37 cellular contexts compared by ENCODE assay signal in genomic region chr19:3192684-3193083, GRCh38. TPM values are rescaled to one million over a fixed set of nuclear protein-coding genes. Genes with fewer than 3 reads are reported as not detected.
"Had no signal": no experiment of that assay in that cellular context is flagged by ENCODE, and none has a peak within 500 bp of the region (broad histone marks: within the 10 kb centered on the region; RNA-seq: fewer than 3 reads in every experiment).

No MANE protein-coding gene starts in this region.

- H3K27me3 Mint-ChIP-seq: activated B cell treated with CpG ODN at 0.5 μM for 24 hours; activated CD8-positive, alpha-beta memory T cell treated with anti-CD3 and anti-CD28 coated beads, Interleukin-2, amount 10 ng/mL, durations not matched to agents 7 days and 5 days; activated naive CD4-positive, alpha-beta T cell treated with anti-CD3 and anti-CD28 coated beads, Interleukin-2, amount 50 U/mL, for 24 hours; activated naive CD8-positive, alpha-beta T cell treated with anti-CD3 and anti-CD28 coated beads for 36 hours; activated naive CD8-positive, alpha-beta T cell treated with anti-CD3 and anti-CD28 coated beads, Interleukin-2, amount 50 U/mL, for 24 hours; T-cell had no signal

- H3K4me3 ChIP-seq: adrenal gland, body of pancreas, esophagus squamous epithelium had no signal

- H3K4me3 Mint-ChIP-seq: activated B cell treated with CpG ODN at 0.5 μM for 24 hours; activated CD8-positive, alpha-beta memory T cell treated with anti-CD3 and anti-CD28 coated beads, Interleukin-2, amount 10 ng/mL, durations not matched to agents 7 days and 5 days; activated CD8-positive, alpha-beta T cell treated with anti-CD3 and anti-CD28 coated beads, Interleukin-2, amount 10 ng/mL, durations not matched to agents 7 days and 5 days; activated naive CD4-positive, alpha-beta T cell treated with anti-CD3 and anti-CD28 coated beads for 36 hours; activated naive CD4-positive, alpha-beta T cell treated with anti-CD3 and anti-CD28 coated beads, Interleukin-2, amount 50 U/mL, for 24 hours; activated naive CD8-positive, alpha-beta T cell treated with anti-CD3 and anti-CD28 coated beads for 36 hours; activated naive CD8-positive, alpha-beta T cell treated with anti-CD3 and anti-CD28 coated beads, Interleukin-2, amount 50 U/mL, for 24 hours; activated T-helper 1 cell treated with anti-CD3 and anti-CD28 coated beads, Interleukin-12 subunit alpha, Interleukin-12 subunit beta, Interleukin-2, Interleukin-4 antibody, amounts not matched to agents 30 ng/mL and 10 ng/mL and 1 ng/mL, durations not matched to agents 14 hours and 24 hours and 36 hours; T-cell; T-helper 1 cell treated with Interleukin-12 subunit alpha and Interleukin-12 subunit beta and Interleukin-4 antibody, amounts not matched to agents 30 μg/mL and 1 μg/mL, for 36 hours; T-helper 2 cell treated with Interferon-gamma antibody and Interleukin-4, amounts not matched to agents 5 μg/mL and 100 μg/mL, for 36 hours had no signal

- ATAC-seq: activated CD4-positive, CD25-positive, alpha-beta regulatory T cell treated with anti-CD3 and anti-CD28 coated beads, Interleukin-2, amount 50 U/mL, for 24 hours; activated CD8-positive, alpha-beta memory T cell treated with anti-CD3 and anti-CD28 coated beads, Interleukin-2, amount 10 ng/mL, durations not matched to agents 7 days and 5 days; activated CD8-positive, alpha-beta T cell treated with anti-CD3 and anti-CD28 coated beads, Interleukin-2, amount 10 ng/mL, durations not matched to agents 7 days and 5 days; activated naive CD8-positive, alpha-beta T cell treated with anti-CD3 and anti-CD28 coated beads, Interleukin-2, amount 50 U/mL, for 24 hours; body of pancreas; T-cell had no signal

- H3K9me3 Mint-ChIP-seq: activated naive CD4-positive, alpha-beta T cell treated with anti-CD3 and anti-CD28 coated beads for 36 hours; activated naive CD4-positive, alpha-beta T cell treated with anti-CD3 and anti-CD28 coated beads, Interleukin-2, amount 50 U/mL, for 24 hours; activated naive CD8-positive, alpha-beta T cell treated with anti-CD3 and anti-CD28 coated beads for 36 hours; activated naive CD8-positive, alpha-beta T cell treated with anti-CD3 and anti-CD28 coated beads, Interleukin-2, amount 50 U/mL, for 24 hours; activated T-helper 1 cell treated with anti-CD3 and anti-CD28 coated beads, Interleukin-12 subunit alpha, Interleukin-12 subunit beta, Interleukin-2, Interleukin-4 antibody, amounts not matched to agents 30 ng/mL and 10 ng/mL and 1 ng/mL, durations not matched to agents 14 hours and 24 hours and 36 hours; activated T-helper 2 cell treated with anti-CD3 and anti-CD28 coated beads, Interferon-gamma antibody, Interleukin-2, Interleukin-4, amounts not matched to agents 10 μg/mL and 5 μg/mL and 100 μg/mL, durations not matched to agents 14 hours and 24 hours and 36 hours; T-cell; T-helper 1 cell treated with Interleukin-12 subunit alpha and Interleukin-12 subunit beta and Interleukin-4 antibody, amounts not matched to agents 30 μg/mL and 1 μg/mL, for 36 hours; T-helper 2 cell treated with Interferon-gamma antibody and Interleukin-4, amounts not matched to agents 5 μg/mL and 100 μg/mL, for 36 hours had no signal

- H3K27me3 ChIP-seq: adrenal gland, body of pancreas, esophagus squamous epithelium had no signal

- H3K27ac ChIP-seq: adrenal gland, body of pancreas, epithelial cell of prostate, esophagus squamous epithelium, WERI-Rb-1 had no signal

- H3K27ac Mint-ChIP-seq: activated B cell treated with CpG ODN at 0.5 μM for 24 hours; activated CD8-positive, alpha-beta memory T cell treated with anti-CD3 and anti-CD28 coated beads, Interleukin-2, amount 10 ng/mL, durations not matched to agents 7 days and 5 days; activated CD8-positive, alpha-beta T cell treated with anti-CD3 and anti-CD28 coated beads, Interleukin-2, amount 10 ng/mL, durations not matched to agents 7 days and 5 days; activated naive CD4-positive, alpha-beta T cell treated with anti-CD3 and anti-CD28 coated beads for 36 hours; activated naive CD4-positive, alpha-beta T cell treated with anti-CD3 and anti-CD28 coated beads, Interleukin-2, amount 50 U/mL, for 24 hours; activated naive CD8-positive, alpha-beta T cell treated with anti-CD3 and anti-CD28 coated beads for 36 hours; activated naive CD8-positive, alpha-beta T cell treated with anti-CD3 and anti-CD28 coated beads, Interleukin-2, amount 50 U/mL, for 24 hours; activated T-helper 1 cell treated with anti-CD3 and anti-CD28 coated beads, Interleukin-12 subunit alpha, Interleukin-12 subunit beta, Interleukin-2, Interleukin-4 antibody, amounts not matched to agents 30 ng/mL and 10 ng/mL and 1 ng/mL, durations not matched to agents 14 hours and 24 hours and 36 hours; activated T-helper 2 cell treated with anti-CD3 and anti-CD28 coated beads, Interferon-gamma antibody, Interleukin-2, Interleukin-4, amounts not matched to agents 10 μg/mL and 5 μg/mL and 100 μg/mL, durations not matched to agents 14 hours and 24 hours and 36 hours; T-cell; T-helper 1 cell treated with Interleukin-12 subunit alpha and Interleukin-12 subunit beta and Interleukin-4 antibody, amounts not matched to agents 30 μg/mL and 1 μg/mL, for 36 hours; T-helper 2 cell treated with Interferon-gamma antibody and Interleukin-4, amounts not matched to agents 5 μg/mL and 100 μg/mL, for 36 hours had no signal

- H3K9me3 ChIP-seq: adrenal gland, body of pancreas, esophagus squamous epithelium had no signal

- DNase-seq: activated B cell treated with CpG ODN at 0.5 μM for 24 hours; activated CD4-positive, alpha-beta T cell treated with anti-CD3 and anti-CD28 coated beads for 48 hours; activated CD4-positive, alpha-beta T cell treated with anti-CD3 and anti-CD28 coated beads, Interleukin-2, amount 50 U/mL, for 1 hour; activated CD4-positive, alpha-beta T cell treated with anti-CD3 and anti-CD28 coated beads, Interleukin-2, amount 50 U/mL, for 48 hours; activated CD8-positive, alpha-beta memory T cell treated with anti-CD3 and anti-CD28 coated beads, Interleukin-2, amount 10 ng/mL, durations not matched to agents 7 days and 5 days; activated CD8-positive, alpha-beta memory T cell treated with anti-CD3 and anti-CD28 coated beads, Interleukin-2, amount 50 U/mL, for 4 hours; activated CD8-positive, alpha-beta T cell treated with anti-CD3 and anti-CD28 coated beads, Interleukin-2, amount 10 ng/mL, durations not matched to agents 7 days and 5 days; activated effector memory CD4-positive, alpha-beta T cell treated with anti-CD3 and anti-CD28 coated beads, Interleukin-2, amount 50 U/mL, for 16 hours; activated naive CD4-positive, alpha-beta T cell treated with anti-CD3 and anti-CD28 coated beads for 36 hours; activated naive CD8-positive, alpha-beta T cell treated with anti-CD3 and anti-CD28 coated beads for 36 hours; activated naive CD8-positive, alpha-beta T cell treated with anti-CD3 and anti-CD28 coated beads, Interleukin-2, amount 50 U/mL, for 24 hours; activated T-cell treated with anti-CD3 and anti-CD28 coated beads, Interleukin-2, amount 50 U/mL, for 1 hour; activated T-cell treated with anti-CD3 and anti-CD28 coated beads, Interleukin-2, amount 50 U/mL, for 48 hours; adrenal gland; amygdala; body of pancreas; cortex of kidney; effector CD8-positive, alpha-beta T cell; esophagus squamous epithelium; foreskin melanocyte; head of caudate nucleus; T1000; WERI-Rb-1 had no signal

RNA-seq across cellular contexts. Expression of gene S1PR4, which starts 14.1 kb away (rescaled TPM):
- total RNA-seq: chondrocyte, fibroblast of lung, fibroblast of villous mesenchyme had no signal
- polyA plus RNA-seq: fibroblast of lung had no signal

RNA-seq across cellular contexts. Expression of gene CELF5, which starts 31.8 kb away (rescaled TPM):
- total RNA-seq: activated B cell treated with CpG ODN at 0.5 μM for 24 hours; activated CD8-positive, alpha-beta memory T cell treated with anti-CD3 and anti-CD28 coated beads, Interleukin-2, amount 10 ng/mL, durations not matched to agents 7 days and 5 days; activated naive CD4-positive, alpha-beta T cell treated with anti-CD3 and anti-CD28 coated beads for 36 hours; aorta; dermis microvascular lymphatic vessel endothelial cell; endothelial cell of umbilical vein; esophagus squamous epithelium had no signal
- polyA plus RNA-seq: endothelial cell of umbilical vein, fibroblast of lung had no signal

RNA-seq across cellular contexts. Expression of gene GNA15, which starts 56.9 kb away (rescaled TPM):
- total RNA-seq: chondrocyte, endothelial cell of umbilical vein, fibroblast of lung had no signal
- polyA plus RNA-seq: fibroblast of lung had no signal
